ENCODE assay signal across 24 cellular contexts in the genomic region with DNA sequence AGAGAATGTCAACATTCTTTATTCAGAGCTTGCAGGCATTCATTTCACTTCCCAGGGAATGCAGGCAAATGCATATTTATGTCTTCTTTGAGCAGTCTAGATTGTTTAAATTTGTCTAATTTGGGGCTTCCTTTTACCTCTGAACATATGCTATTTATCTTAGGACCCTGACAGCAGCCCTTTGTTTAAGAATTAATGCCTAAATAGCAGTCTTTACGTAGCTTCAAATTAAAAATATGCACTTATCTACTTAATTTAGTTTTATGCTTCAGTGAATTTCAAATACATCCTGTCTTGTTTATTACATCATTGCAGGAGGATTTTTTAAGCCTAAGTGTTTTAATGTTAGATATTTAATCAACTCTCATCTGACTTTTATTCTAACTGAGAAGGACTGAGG.
DNase-seq lines count a peak whose midpoint lies in the region; ATAC-seq, FAIRE-seq and TF ChIP-seq lines count a peak whose summit lies in the region.
"Had no signal": no experiment of that assay in that cellular context is flagged by ENCODE, and none has a peak within 500 bp of the region (broad histone marks: within the 10 kb centered on the region; RNA-seq: fewer than 3 reads in every experiment).

No MANE protein-coding gene starts in this region.

- peak; percentile 74 for DNase-seq in A673 (ENCODE audit: low spot score)
- DNase-seq in NCI-H69 (lab: John Stamatoyannopoulos, UW): peak; percentile 76
- peak; percentile 20 for DNase-seq in astrocyte (ENCODE audit: low read depth)
- no peak for DNase-seq in mesothelial cell of epicardium (ENCODE audit: low spot score in 2 of 2, unreplicated experiment in 2 of 2)
- DNase-seq in NCI-H526 treated with DMSO at 0.1 percent for 48 hours (lab: John Stamatoyannopoulos, UW): no peak
- DNase-seq in hepatic stellate cell (ENCODE audit: low spot score): no peak
- no peak for DNase-seq in HepG2 (ENCODE audit: low spot score)
- DNase-seq: Caco-2; CD4-positive, CD25-positive, alpha-beta regulatory T cell; CD8-positive, alpha-beta T cell; DMS 273 treated with DMSO at 0.1 percent for 48 hours; DMS79; EL; GDM1; GM23248; H9 had no signal

- in situ Hi-C loops in HepG2 (cut with HindIII; ENCODE audit: extremely low pct_ligation_motif_present, low pct_unique_long_range_greater_than_20kb): no loop called here

- H3K79me2 ChIP-seq in astrocyte (ENCODE audit: insufficient read depth, low read length) (no peaks in the 10 kb centered on the region), HepG2 (ENCODE audit: insufficient read depth, low read length) (no peaks in the 10 kb centered on the region)

- H3K4me1 ChIP-seq in A673 (ENCODE audit: insufficient read depth, low read length, poor library complexity, severe bottlenecking) (peaks cover 22% of the 10 kb centered on the region), astrocyte (ENCODE audit: insufficient read depth, low read length) (peaks cover 4% of the 10 kb centered on the region), HepG2 (ENCODE audit: insufficient read depth, low read length) (no peaks in the 10 kb centered on the region)

- H3K27me3 ChIP-seq in A673 (replicated peaks; ENCODE audit: insufficient read depth, low read depth, low read length, poor library complexity) (peaks cover 23% of the 10 kb centered on the region), astrocyte (ENCODE audit: insufficient read depth, low read length) (no peaks in the 10 kb centered on the region), HepG2 (ENCODE audit: control insufficient read depth in 1 of 2, insufficient read depth in 2 of 2, low read length in 2 of 2) (no peaks in the 10 kb centered on the region)
- H3K27me3 ChIP-seq: BLaER1 had no signal

- H3K27ac ChIP-seq in A673 (ENCODE audit: low read depth, low read length, poor library complexity, severe bottlenecking) (no peak overlapping the region), astrocyte (ENCODE audit: low read depth, low read length) (no peak overlapping the region), HepG2 (ENCODE audit: extremely low read length, insufficient read depth, low read length) (no peak overlapping the region)
- H3K27ac ChIP-seq: BLaER1, C4-2B, GM23248 had no signal

- no peaks in the 10 kb centered on the region for H3K9me3 ChIP-seq in A673 (ENCODE audit: low read depth, low read length, poor library complexity, severe bottlenecking)
- H3K9me3 ChIP-seq in astrocyte (ENCODE audit: insufficient read depth, low read depth, low read length): no peaks in the 10 kb centered on the region
- peaks cover 82% of the 10 kb centered on the region for H3K9me3 ChIP-seq in HepG2 (ENCODE audit: low read length)
- H3K9me3 ChIP-seq: BLaER1, Caco-2 had no signal

- H3K36me3 ChIP-seq in A673 (ENCODE audit: insufficient read depth, low read length, poor library complexity, severe bottlenecking): no peaks in the 10 kb centered on the region
- no peaks in the 10 kb centered on the region for H3K36me3 ChIP-seq in astrocyte (ENCODE audit: insufficient read depth, low read length)
- no peaks in the 10 kb centered on the region for H3K36me3 ChIP-seq in HepG2 (replicated peaks in 1 of 2; ENCODE audit: control insufficient read depth in 1 of 2, insufficient read depth in 2 of 2, low read length in 2 of 2)
- H3K36me3 ChIP-seq: BLaER1 had no signal

- CTCF ChIA-PET in A673 (lab: Charles Lee): no interaction called here
- CTCF ChIA-PET in HepG2 (lab: Yijun Ruan, JAX; ENCODE audit: low intra/inter-chr PET ratio, low total read pairs): no interaction called here

- H3K36me3 Mint-ChIP-seq in astrocyte (ENCODE audit: low read depth, unreplicated experiment) (no peaks in the 10 kb centered on the region), mesothelial cell of epicardium (no peaks in the 10 kb centered on the region)
- H3K36me3 Mint-ChIP-seq: CD4-positive, CD25-positive, alpha-beta regulatory T cell; CD8-positive, alpha-beta T cell had no signal

- H4K20me1 ChIP-seq in astrocyte (ENCODE audit: insufficient read depth, low read length) (no peaks in the 10 kb centered on the region), HepG2 (ENCODE audit: insufficient read depth, low read length) (no peaks in the 10 kb centered on the region)
- H4K20me1 ChIP-seq: BLaER1 had no signal

- ATAC-seq in activated CD4-positive, CD25-positive, alpha-beta regulatory T cell treated with anti-CD3 and anti-CD28 coated beads, Interleukin-2, amount 50 U/mL, for 24 hours: no peak
- no peak for ATAC-seq in HepG2
- ATAC-seq: CD8-positive, alpha-beta T cell; GM12878; HCT116 had no signal

- H2AFZ ChIP-seq in astrocyte (ENCODE audit: low read depth, low read length): no peak overlapping the region
- no peak overlapping the region for H2AFZ ChIP-seq in HepG2 (ENCODE audit: low read length)
- H2AFZ ChIP-seq: GM23248 had no signal

- H3K9ac ChIP-seq in astrocyte (ENCODE audit: low read length): no peak overlapping the region
- no peak overlapping the region for H3K9ac ChIP-seq in HepG2 (ENCODE audit: insufficient read depth, low read depth, low read length)
- H3K9ac ChIP-seq: BLaER1, GM23248 had no signal

- POLR2A ChIA-PET in A673 (lab: Charles Lee; ENCODE audit: low non-redundant PET) (interaction anchor here (0.7 kb wide), 1 partner anchor 452 kb away, joined by 4 read pairs; no protein-coding TSS in a partner anchor), HepG2 (lab: Yijun Ruan, JAX) (no interaction called here)

- H3K4me1 Mint-ChIP-seq in astrocyte (ENCODE audit: low read depth, unreplicated experiment): peaks cover 7% of the 10 kb centered on the region
- H3K4me1 Mint-ChIP-seq in mesothelial cell of epicardium: peaks cover 20% of the 10 kb centered on the region
- H3K4me1 Mint-ChIP-seq: B cell had no signal

- no peak for TF ChIP-seq RAD21 in HepG2 (CRISPR knock-in tag; IDR thresholded peaks at IDR 0.05)

- BruUV-seq in A673 (replicated peaks; lab: Mats Ljungman, UMichigan): no TSS peak
- BruUV-seq in HepG2 (replicated peaks; lab: Mats Ljungman, UMichigan): no TSS peak

- no peak for FAIRE-seq in astrocyte (lab: Jason Lieb, UNC)
- no peak for FAIRE-seq in HepG2 (lab: Jason Lieb, UNC)
- FAIRE-seq: GM12878, GM19239, H1 had no signal

- no peak for TF ChIP-seq EP300 in HepG2 (IDR thresholded peaks at IDR 0.05; ENCODE audit: low read depth in 2 of 2, low read length in 2 of 2)
- no peak for TF ChIP-seq EP300 in HepG2 (CRISPR knock-in tag; IDR thresholded peaks at IDR 0.05; ENCODE audit: borderline replicate concordance)

- H3K4me2 ChIP-seq in astrocyte (ENCODE audit: low read length) (no peak overlapping the region), HepG2 (ENCODE audit: low read depth, low read length) (no peak overlapping the region)
- H3K4me2 ChIP-seq: BLaER1 had no signal

- TF ChIP-seq CTCF in A673 (conservative IDR thresholded peaks at IDR 0.05; ENCODE audit: low read depth, low read length): no peak
- no peak for TF ChIP-seq CTCF in astrocyte (IDR thresholded peaks at IDR 0.05; ENCODE audit: insufficient read depth, low read depth, low read length)
- no peak for TF ChIP-seq CTCF in mesothelial cell of epicardium (IDR thresholded peaks at IDR 0.05; ENCODE audit: unreplicated experiment)
- TF ChIP-seq CTCF in HepG2 (CRISPR knock-in tag; IDR thresholded peaks at IDR 0.05): no peak

- no peaks in the 10 kb centered on the region for H3K9me3 Mint-ChIP-seq in astrocyte (ENCODE audit: unreplicated experiment)
- peaks cover 9% of the 10 kb centered on the region for H3K9me3 Mint-ChIP-seq in mesothelial cell of epicardium

- no peaks in the 10 kb centered on the region for H3K27me3 Mint-ChIP-seq in astrocyte (ENCODE audit: low read depth, unreplicated experiment)
- H3K27me3 Mint-ChIP-seq in mesothelial cell of epicardium (ENCODE audit: low read depth): no peaks in the 10 kb centered on the region
- H3K27me3 Mint-ChIP-seq: B cell; CD4-positive, CD25-positive, alpha-beta regulatory T cell had no signal

- H3K27ac Mint-ChIP-seq in astrocyte (ENCODE audit: unreplicated experiment) (no peak overlapping the region), mesothelial cell of epicardium (peak overlapping the region; percentile 49)
- H3K27ac Mint-ChIP-seq: B cell; CD4-positive, CD25-positive, alpha-beta regulatory T cell; CD8-positive, alpha-beta T cell; H9 had no signal

- H3K4me3 Mint-ChIP-seq in astrocyte (ENCODE audit: unreplicated experiment) (no peak overlapping the region), mesothelial cell of epicardium (no peak overlapping the region)
- H3K4me3 Mint-ChIP-seq: B cell; CD4-positive, CD25-positive, alpha-beta regulatory T cell; CD8-positive, alpha-beta T cell; H9 had no signal

- no peak overlapping the region for H3K4me3 ChIP-seq in A673 (ENCODE audit: low read depth, low read length, poor library complexity, severe bottlenecking)
- H3K4me3 ChIP-seq in astrocyte (ENCODE audit: insufficient read depth, low read depth, low read length): no peak overlapping the region
- no peak overlapping the region for H3K4me3 ChIP-seq in HepG2 (replicated peaks in 1 of 3; ENCODE audit: insufficient read depth in 1 of 3, low read depth in 2 of 3, low read length in 3 of 3)
- H3K4me3 ChIP-seq: BLaER1, GM12878, GM23248 had no signal

- intact Hi-C loops in A673 (cut with micrococcal nuclease; ENCODE audit: unreplicated experiment) (loop anchor here (10.0 kb wide), 1 partner anchor 434 kb away; no protein-coding TSS in a partner anchor), HepG2 (cut with micrococcal nuclease; ENCODE audit: unreplicated experiment) (no loop called here)

- no peak for TF ChIP-seq POLR2A in HepG2 (IDR thresholded peaks at IDR 0.05; ENCODE audit: insufficient read depth in 1 of 2, low read depth in 2 of 2, low read length in 2 of 2)

- WGBS in HepG2 (ENCODE audit: low lambda C conversion rate): 0% methylated on average over 1 of the region's 1 CpG

TF ChIP-seq in HepG2, 621 proteins besides CTCF, POLR2A, EP300 and RAD21 (continues in another document):
- no peak for TF ChIP-seq TMF1 (CRISPR knock-in tag; IDR thresholded peaks at IDR 0.05; ENCODE audit: low read depth)
- TF ChIP-seq, protein P1, sequence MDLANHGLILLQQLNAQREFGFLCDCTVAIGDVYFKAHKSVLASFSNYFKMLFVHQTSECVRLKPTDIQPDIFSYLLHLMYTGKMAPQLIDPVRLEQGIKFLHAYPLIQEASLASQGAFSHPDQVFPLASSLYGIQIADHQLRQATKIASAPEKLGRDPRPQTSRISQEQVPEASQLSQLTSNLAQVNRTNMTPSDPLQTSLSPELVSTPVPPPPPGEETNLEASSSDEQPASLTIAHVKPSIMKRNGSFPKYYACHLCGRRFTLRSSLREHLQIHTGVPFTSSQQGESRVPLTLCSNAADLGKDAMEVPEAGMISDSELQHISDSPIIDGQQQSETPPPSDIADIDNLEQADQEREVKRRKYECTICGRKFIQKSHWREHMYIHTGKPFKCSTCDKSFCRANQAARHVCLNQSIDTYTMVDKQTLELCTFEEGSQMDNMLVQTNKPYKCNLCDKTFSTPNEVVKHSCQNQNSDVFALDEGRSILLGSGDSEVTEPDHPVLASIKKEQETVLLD (CRISPR knock-in tag; IDR thresholded peaks at IDR 0.05; ENCODE audit: low read depth): no peak
- TF ChIP-seq, protein P2, sequence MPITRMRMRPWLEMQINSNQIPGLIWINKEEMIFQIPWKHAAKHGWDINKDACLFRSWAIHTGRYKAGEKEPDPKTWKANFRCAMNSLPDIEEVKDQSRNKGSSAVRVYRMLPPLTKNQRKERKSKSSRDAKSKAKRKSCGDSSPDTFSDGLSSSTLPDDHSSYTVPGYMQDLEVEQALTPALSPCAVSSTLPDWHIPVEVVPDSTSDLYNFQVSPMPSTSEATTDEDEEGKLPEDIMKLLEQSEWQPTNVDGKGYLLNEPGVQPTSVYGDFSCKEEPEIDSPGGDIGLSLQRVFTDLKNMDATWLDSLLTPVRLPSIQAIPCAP (CRISPR knock-in tag; IDR thresholded peaks at IDR 0.05; ENCODE audit: low read depth): no peak

Comparison
In these comparisons a context has a peak if more than half of its experiments do, and no peak if none do; other contexts are left out.
1. DNase-seq: peak in A673 (single experiment), NCI-H69 (single experiment) and astrocyte (single experiment); none in mesothelial cell of epicardium (0 of 2), NCI-H526 treated with DMSO at 0.1 percent for 48 hours (single experiment), hepatic stellate cell (single experiment) and HepG2 (single experiment).